25 cellular contexts compared by ENCODE assay signal in genomic region chr3:77048186-77048585, GRCh38. TPM values are rescaled to one million over a fixed set of nuclear protein-coding genes. Genes with fewer than 3 reads are reported as not detected.
"Had no signal": no experiment of that assay in that cellular context is flagged by ENCODE, and none has a peak within 500 bp of the region (broad histone marks: within the 10 kb centered on the region; RNA-seq: fewer than 3 reads in every experiment).

No MANE protein-coding gene starts in this region.

- DNase-seq: colonic mucosa; cortex of kidney; effector CD8-positive, alpha-beta T cell; effector memory CD8-positive, alpha-beta T cell; endodermal cell; foreskin keratinocyte; heart right ventricle; hippocampal formation; left cardiac atrium; left lung; left ventricle myocardium superior; lower lobe of right lung; mesenchymal stem cell; mucosa of descending colon; naive B cell; naive thymus-derived CD8-positive, alpha-beta T cell had no signal

- FAIRE-seq: endometrium, frontal cortex, islet of Langerhans, keratinocyte had no signal

- H3K36me3 ChIP-seq: colonic mucosa, esophagus muscularis mucosa, gastroesophageal sphincter, heart right ventricle, left lung, lower lobe of right lung had no signal

- H3K27me3 ChIP-seq: colonic mucosa, foreskin keratinocyte, left lung had no signal

- H3K4me1 ChIP-seq: colonic mucosa, esophagus muscularis mucosa, foreskin keratinocyte, gastroesophageal sphincter, heart right ventricle, left lung, lower lobe of right lung had no signal

- H3K27ac ChIP-seq: colonic mucosa, epithelial cell of prostate, esophagus muscularis mucosa, foreskin keratinocyte, gastroesophageal sphincter, heart right ventricle, left lung, lower lobe of right lung had no signal

- ATAC-seq: effector memory CD8-positive, alpha-beta T cell; foreskin keratinocyte; gastroesophageal sphincter; heart right ventricle; left cardiac atrium; left lung; left ventricle myocardium superior; lower lobe of right lung; mucosa of descending colon; naive thymus-derived CD8-positive, alpha-beta T cell had no signal

- H3K4me3 ChIP-seq: colonic mucosa, esophagus muscularis mucosa, gastroesophageal sphincter, heart right ventricle, left lung, lower lobe of right lung, mucosa of descending colon had no signal

- H3K9me3 ChIP-seq: colonic mucosa, esophagus muscularis mucosa, gastroesophageal sphincter, heart right ventricle, left lung, lower lobe of right lung, mucosa of descending colon had no signal

RNA-seq across cellular contexts. Expression of gene ROBO2, which starts 8.3 kb away (rescaled TPM):
- total RNA-seq: lung microvascular endothelial cell; myocyte; naive thymus-derived CD8-positive, alpha-beta T cell had no signal
- polyA plus RNA-seq: naive thymus-derived CD8-positive, alpha-beta T cell had no signal
